In the genomic region with DNA sequence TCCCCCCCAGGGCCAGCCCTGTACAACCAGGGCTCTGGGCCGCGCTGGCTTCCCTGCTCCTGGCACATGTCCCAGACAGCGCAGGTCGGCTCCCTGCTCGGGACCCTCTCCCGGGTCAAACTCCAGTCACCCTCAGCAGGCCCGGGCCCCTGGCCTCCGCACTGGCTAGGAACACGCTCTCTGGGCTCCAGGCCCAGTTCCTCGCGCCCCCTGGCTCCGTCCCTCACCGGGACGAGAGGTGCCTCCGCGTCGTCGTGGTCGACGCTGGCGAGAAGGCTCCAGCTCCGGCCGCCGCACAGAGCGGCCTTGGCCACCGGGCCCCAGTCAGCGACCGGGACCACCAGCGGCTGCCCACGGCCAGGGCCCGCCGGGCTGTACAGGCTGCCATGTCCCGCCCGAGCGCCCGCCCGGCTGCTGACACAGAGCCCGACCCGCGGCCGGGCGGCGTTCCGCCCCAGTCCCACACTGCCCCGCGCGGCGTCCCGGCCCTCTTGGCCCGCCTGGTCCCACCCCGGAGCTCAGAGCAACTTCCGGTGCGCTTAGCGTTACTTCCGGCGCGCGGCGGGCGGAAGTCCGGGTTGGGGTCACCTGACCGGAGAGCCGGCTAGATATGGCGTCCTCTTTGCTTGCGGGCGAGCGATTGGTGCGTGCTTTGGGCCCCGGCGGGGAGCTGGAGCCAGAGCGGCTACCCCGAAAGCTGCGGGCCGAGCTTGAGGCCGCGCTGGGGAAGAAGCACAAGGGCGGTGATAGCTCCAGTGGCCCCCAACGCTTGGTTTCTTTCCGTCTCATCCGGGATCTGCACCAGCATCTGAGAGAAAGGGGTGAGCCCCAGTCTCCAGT, we compare ENCODE assay signal across 1 cellular context.
TF ChIP-seq lines count a peak whose summit lies in the region.

A gene with protein sequence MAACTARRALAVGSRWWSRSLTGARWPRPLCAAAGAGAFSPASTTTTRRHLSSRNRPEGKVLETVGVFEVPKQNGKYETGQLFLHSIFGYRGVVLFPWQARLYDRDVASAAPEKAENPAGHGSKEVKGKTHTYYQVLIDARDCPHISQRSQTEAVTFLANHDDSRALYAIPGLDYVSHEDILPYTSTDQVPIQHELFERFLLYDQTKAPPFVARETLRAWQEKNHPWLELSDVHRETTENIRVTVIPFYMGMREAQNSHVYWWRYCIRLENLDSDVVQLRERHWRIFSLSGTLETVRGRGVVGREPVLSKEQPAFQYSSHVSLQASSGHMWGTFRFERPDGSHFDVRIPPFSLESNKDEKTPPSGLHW (minus strand): TSS at position 467 of the 840 bp plus-strand sequence. CDS start 79 bp downstream, at position 388.

TF ChIP-seq in GM23338, 12 proteins besides CTCF, POLR2A, EP300 and RAD21:
- TF ChIP-seq, protein P1, sequence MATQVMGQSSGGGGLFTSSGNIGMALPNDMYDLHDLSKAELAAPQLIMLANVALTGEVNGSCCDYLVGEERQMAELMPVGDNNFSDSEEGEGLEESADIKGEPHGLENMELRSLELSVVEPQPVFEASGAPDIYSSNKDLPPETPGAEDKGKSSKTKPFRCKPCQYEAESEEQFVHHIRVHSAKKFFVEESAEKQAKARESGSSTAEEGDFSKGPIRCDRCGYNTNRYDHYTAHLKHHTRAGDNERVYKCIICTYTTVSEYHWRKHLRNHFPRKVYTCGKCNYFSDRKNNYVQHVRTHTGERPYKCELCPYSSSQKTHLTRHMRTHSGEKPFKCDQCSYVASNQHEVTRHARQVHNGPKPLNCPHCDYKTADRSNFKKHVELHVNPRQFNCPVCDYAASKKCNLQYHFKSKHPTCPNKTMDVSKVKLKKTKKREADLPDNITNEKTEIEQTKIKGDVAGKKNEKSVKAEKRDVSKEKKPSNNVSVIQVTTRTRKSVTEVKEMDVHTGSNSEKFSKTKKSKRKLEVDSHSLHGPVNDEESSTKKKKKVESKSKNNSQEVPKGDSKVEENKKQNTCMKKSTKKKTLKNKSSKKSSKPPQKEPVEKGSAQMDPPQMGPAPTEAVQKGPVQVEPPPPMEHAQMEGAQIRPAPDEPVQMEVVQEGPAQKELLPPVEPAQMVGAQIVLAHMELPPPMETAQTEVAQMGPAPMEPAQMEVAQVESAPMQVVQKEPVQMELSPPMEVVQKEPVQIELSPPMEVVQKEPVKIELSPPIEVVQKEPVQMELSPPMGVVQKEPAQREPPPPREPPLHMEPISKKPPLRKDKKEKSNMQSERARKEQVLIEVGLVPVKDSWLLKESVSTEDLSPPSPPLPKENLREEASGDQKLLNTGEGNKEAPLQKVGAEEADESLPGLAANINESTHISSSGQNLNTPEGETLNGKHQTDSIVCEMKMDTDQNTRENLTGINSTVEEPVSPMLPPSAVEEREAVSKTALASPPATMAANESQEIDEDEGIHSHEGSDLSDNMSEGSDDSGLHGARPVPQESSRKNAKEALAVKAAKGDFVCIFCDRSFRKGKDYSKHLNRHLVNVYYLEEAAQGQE (IDR thresholded peaks at IDR 0.05; ENCODE audit: unreplicated experiment): no peak
- TF ChIP-seq, protein P2, sequence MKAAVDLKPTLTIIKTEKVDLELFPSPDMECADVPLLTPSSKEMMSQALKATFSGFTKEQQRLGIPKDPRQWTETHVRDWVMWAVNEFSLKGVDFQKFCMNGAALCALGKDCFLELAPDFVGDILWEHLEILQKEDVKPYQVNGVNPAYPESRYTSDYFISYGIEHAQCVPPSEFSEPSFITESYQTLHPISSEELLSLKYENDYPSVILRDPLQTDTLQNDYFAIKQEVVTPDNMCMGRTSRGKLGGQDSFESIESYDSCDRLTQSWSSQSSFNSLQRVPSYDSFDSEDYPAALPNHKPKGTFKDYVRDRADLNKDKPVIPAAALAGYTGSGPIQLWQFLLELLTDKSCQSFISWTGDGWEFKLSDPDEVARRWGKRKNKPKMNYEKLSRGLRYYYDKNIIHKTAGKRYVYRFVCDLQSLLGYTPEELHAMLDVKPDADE (IDR thresholded peaks at IDR 0.05): peak; percentile 91
- TF ChIP-seq POLR2AphosphoS5 (IDR thresholded peaks at IDR 0.05; ENCODE audit: low read depth): peak; percentile 68; the same call in 1 of the 2 replicates
- TF ChIP-seq CREB1 (CRISPR knock-in tag; IDR thresholded peaks at IDR 0.05; ENCODE audit: low read depth): peak; percentile 83
TF ChIP-seq in GM23338: peak in this region for 3.
